ENCODE assay signal across 37 cellular contexts in genomic region chr5:3650868-3651267, GRCh38. TPM values are rescaled to one million over a fixed set of nuclear protein-coding genes. Genes with fewer than 3 reads are reported as not detected.
"Had no signal": no experiment of that assay in that cellular context is flagged by ENCODE, and none has a peak within 500 bp of the region (broad histone marks: within the 10 kb centered on the region; RNA-seq: fewer than 3 reads in every experiment).

No MANE protein-coding gene starts in this region.

- H3K27ac ChIP-seq: adrenal gland, body of pancreas, brain microvascular endothelial cell, breast epithelium, WERI-Rb-1 had no signal

- ATAC-seq: activated CD4-positive, alpha-beta T cell treated with anti-CD3 and anti-CD28 coated beads for 36 hours; activated CD4-positive, CD25-positive, alpha-beta regulatory T cell treated with anti-CD3 and anti-CD28 coated beads, Interleukin-2, amount 50 U/mL, for 24 hours; activated CD8-positive, alpha-beta T cell treated with anti-CD3 and anti-CD28 coated beads for 36 hours; activated naive CD4-positive, alpha-beta T cell treated with anti-CD3 and anti-CD28 coated beads, Interleukin-2, amount 50 U/mL, for 72 hours; activated T-cell treated with anti-CD3 and anti-CD28 coated beads, Interleukin-2, amount 50 U/mL, for 4 hours; activated T-cell treated with anti-CD3 and anti-CD28 coated beads, Interleukin-2, amount 50 U/mL, for 72 hours; activated T-helper 17 cell treated with anti-CD3 and anti-CD28 coated beads, Interleukin-2, amount 50 U/mL, for 72 hours; body of pancreas; WTC11 had no signal

- H3K4me3 ChIP-seq: adrenal gland, body of pancreas, breast epithelium had no signal

- DNase-seq: activated CD4-positive, alpha-beta T cell treated with anti-CD3 and anti-CD28 coated beads for 1 hour; activated CD4-positive, alpha-beta T cell treated with anti-CD3 and anti-CD28 coated beads for 36 hours; activated CD4-positive, alpha-beta T cell treated with anti-CD3 and anti-CD28 coated beads for 48 hours; activated CD4-positive, alpha-beta T cell treated with anti-CD3 and anti-CD28 coated beads, Interleukin-2, amount 10 ng/mL, durations not matched to agents 7 days and 5 days; activated CD4-positive, alpha-beta T cell treated with anti-CD3 and anti-CD28 coated beads, Interleukin-2, amount 50 U/mL, for 48 hours; activated CD4-positive, CD25-positive, alpha-beta regulatory T cell; activated CD8-positive, alpha-beta memory T cell treated with anti-CD3 and anti-CD28 coated beads, Interleukin-2, amount 50 U/mL, for 4 hours; activated CD8-positive, alpha-beta T cell treated with anti-CD3 and anti-CD28 coated beads for 36 hours; activated effector memory CD4-positive, alpha-beta T cell treated with anti-CD3 and anti-CD28 coated beads, Interleukin-2, amount 50 U/mL, for 16 hours; activated gamma-delta T cell treated with Interleukin-2 at 50 U/mL for 16 hours; activated naive CD4-positive, alpha-beta T cell; activated naive CD4-positive, alpha-beta T cell treated with anti-CD3 and anti-CD28 coated beads for 36 hours; activated naive CD4-positive, alpha-beta T cell treated with anti-CD3 and anti-CD28 coated beads, Interleukin-2, amount 50 U/mL, for 16 hours; activated naive CD8-positive, alpha-beta T cell treated with anti-CD3 and anti-CD28 coated beads for 36 hours; activated T-cell treated with anti-CD3 and anti-CD28 coated beads for 4 hours; activated T-cell treated with anti-CD3 and anti-CD28 coated beads, Interleukin-2, amount 50 U/mL, for 1 hour; activated T-cell treated with anti-CD3 and anti-CD28 coated beads, Interleukin-2, amount 50 U/mL, for 4 hours; activated T-cell treated with anti-CD3 and anti-CD28 coated beads, Interleukin-2, amount 50 U/mL, for 72 hours; adrenal gland; amniotic stem cell; aorta; body of pancreas; brain microvascular endothelial cell; central memory CD4-positive, alpha-beta T cell; T-helper 1 cell; T-helper 2 cell; T-helper 9 cell; WERI-Rb-1 had no signal

- H3K4me1 Mint-ChIP-seq: activated CD4-positive, alpha-beta T cell treated with anti-CD3 and anti-CD28 coated beads for 36 hours; activated CD4-positive, alpha-beta T cell treated with anti-CD3 and anti-CD28 coated beads, Interleukin-2, amount 10 ng/mL, durations not matched to agents 7 days and 5 days; activated naive CD8-positive, alpha-beta T cell treated with anti-CD3 and anti-CD28 coated beads for 36 hours; activated T-helper 17 cell treated with anti-CD3 and anti-CD28 coated beads, Interleukin-2, amount 50 U/mL, for 72 hours had no signal

- H3K9me3 Mint-ChIP-seq: activated CD4-positive, alpha-beta T cell treated with anti-CD3 and anti-CD28 coated beads, Interleukin-2, amount 10 ng/mL, durations not matched to agents 7 days and 5 days; activated CD8-positive, alpha-beta T cell treated with anti-CD3 and anti-CD28 coated beads for 36 hours; activated naive CD4-positive, alpha-beta T cell treated with anti-CD3 and anti-CD28 coated beads for 36 hours; activated naive CD8-positive, alpha-beta T cell treated with anti-CD3 and anti-CD28 coated beads for 36 hours; activated T-cell treated with anti-CD3 and anti-CD28 coated beads, Interleukin-2, amount 50 U/mL, for 4 hours; activated T-helper 1 cell treated with anti-CD3 and anti-CD28 coated beads, Interleukin-12 subunit alpha, Interleukin-12 subunit beta, Interleukin-2, Interleukin-4 antibody, amounts not matched to agents 30 ng/mL and 10 ng/mL and 1 ng/mL, durations not matched to agents 14 hours and 24 hours and 36 hours; T-helper 1 cell treated with Interleukin-12 subunit alpha and Interleukin-12 subunit beta and Interleukin-4 antibody, amounts not matched to agents 30 μg/mL and 1 μg/mL, for 36 hours had no signal

- H3K36me3 Mint-ChIP-seq: activated naive CD4-positive, alpha-beta T cell treated with anti-CD3 and anti-CD28 coated beads, Interleukin-2, amount 50 U/mL, for 72 hours; activated naive CD8-positive, alpha-beta T cell treated with anti-CD3 and anti-CD28 coated beads for 36 hours; WTC11 had no signal

- H3K27me3 Mint-ChIP-seq: activated CD4-positive, alpha-beta T cell treated with anti-CD3 and anti-CD28 coated beads for 36 hours; activated CD4-positive, alpha-beta T cell treated with anti-CD3 and anti-CD28 coated beads, Interleukin-2, amount 10 ng/mL, durations not matched to agents 7 days and 5 days; activated CD8-positive, alpha-beta T cell treated with anti-CD3 and anti-CD28 coated beads for 36 hours; activated T-helper 17 cell treated with anti-CD3 and anti-CD28 coated beads, Interleukin-2, amount 50 U/mL, for 72 hours had no signal

- H3K27ac Mint-ChIP-seq: activated CD4-positive, alpha-beta T cell treated with anti-CD3 and anti-CD28 coated beads for 36 hours; activated CD4-positive, alpha-beta T cell treated with anti-CD3 and anti-CD28 coated beads, Interleukin-2, amount 10 ng/mL, durations not matched to agents 7 days and 5 days; activated CD8-positive, alpha-beta T cell treated with anti-CD3 and anti-CD28 coated beads for 36 hours; activated naive CD4-positive, alpha-beta T cell treated with anti-CD3 and anti-CD28 coated beads for 36 hours; activated naive CD4-positive, alpha-beta T cell treated with anti-CD3 and anti-CD28 coated beads, Interleukin-2, amount 50 U/mL, for 72 hours; activated T-cell treated with anti-CD3 and anti-CD28 coated beads, Interleukin-2, amount 50 U/mL, for 72 hours; activated T-helper 1 cell treated with anti-CD3 and anti-CD28 coated beads, Interleukin-12 subunit alpha, Interleukin-12 subunit beta, Interleukin-2, Interleukin-4 antibody, amounts not matched to agents 30 ng/mL and 10 ng/mL and 1 ng/mL, durations not matched to agents 14 hours and 24 hours and 36 hours; activated T-helper 17 cell treated with anti-CD3 and anti-CD28 coated beads, Interleukin-2, amount 50 U/mL, for 72 hours; T-helper 1 cell treated with Interleukin-12 subunit alpha and Interleukin-12 subunit beta and Interleukin-4 antibody, amounts not matched to agents 30 μg/mL and 1 μg/mL, for 36 hours; T-helper 2 cell treated with Interferon-gamma antibody and Interleukin-4, amounts not matched to agents 5 μg/mL and 100 μg/mL, for 36 hours; WTC11 had no signal

- H3K9me3 ChIP-seq: adrenal gland, body of pancreas, breast epithelium had no signal

- H3K36me3 ChIP-seq: adrenal gland, brain microvascular endothelial cell, breast epithelium, WERI-Rb-1 had no signal

- H3K4me1 ChIP-seq: adrenal gland, body of pancreas, breast epithelium had no signal

- H3K4me3 Mint-ChIP-seq: activated CD4-positive, alpha-beta T cell treated with anti-CD3 and anti-CD28 coated beads for 36 hours; activated CD4-positive, alpha-beta T cell treated with anti-CD3 and anti-CD28 coated beads, Interleukin-2, amount 10 ng/mL, durations not matched to agents 7 days and 5 days; activated CD8-positive, alpha-beta T cell treated with anti-CD3 and anti-CD28 coated beads for 36 hours; activated naive CD4-positive, alpha-beta T cell treated with anti-CD3 and anti-CD28 coated beads for 36 hours; activated naive CD8-positive, alpha-beta T cell treated with anti-CD3 and anti-CD28 coated beads for 36 hours; activated T-cell treated with anti-CD3 and anti-CD28 coated beads, Interleukin-2, amount 50 U/mL, for 4 hours; activated T-cell treated with anti-CD3 and anti-CD28 coated beads, Interleukin-2, amount 50 U/mL, for 72 hours; activated T-helper 1 cell treated with anti-CD3 and anti-CD28 coated beads, Interleukin-12 subunit alpha, Interleukin-12 subunit beta, Interleukin-2, Interleukin-4 antibody, amounts not matched to agents 30 ng/mL and 10 ng/mL and 1 ng/mL, durations not matched to agents 14 hours and 24 hours and 36 hours; activated T-helper 17 cell treated with anti-CD3 and anti-CD28 coated beads, Interleukin-2, amount 50 U/mL, for 72 hours; T-helper 1 cell treated with Interleukin-12 subunit alpha and Interleukin-12 subunit beta and Interleukin-4 antibody, amounts not matched to agents 30 μg/mL and 1 μg/mL, for 36 hours; T-helper 2 cell treated with Interferon-gamma antibody and Interleukin-4, amounts not matched to agents 5 μg/mL and 100 μg/mL, for 36 hours; WTC11 had no signal

- H3K27me3 ChIP-seq: adrenal gland, body of pancreas, brain microvascular endothelial cell had no signal

RNA-seq across cellular contexts. Expression of gene IRX1, which starts 55.2 kb away (rescaled TPM):
- total RNA-seq: activated CD4-positive, alpha-beta T cell treated with anti-CD3 and anti-CD28 coated beads for 36 hours; activated CD4-positive, alpha-beta T cell treated with anti-CD3 and anti-CD28 coated beads, Interleukin-2, amount 10 ng/mL, durations not matched to agents 7 days and 5 days; activated CD8-positive, alpha-beta memory T cell treated with anti-CD3 and anti-CD28 coated beads for 36 hours; activated CD8-positive, alpha-beta T cell treated with anti-CD3 and anti-CD28 coated beads for 36 hours; activated naive CD4-positive, alpha-beta T cell treated with anti-CD3 and anti-CD28 coated beads for 36 hours; activated naive CD4-positive, alpha-beta T cell treated with anti-CD3 and anti-CD28 coated beads, Interleukin-2, amount 50 U/mL, for 72 hours; activated naive CD8-positive, alpha-beta T cell treated with anti-CD3 and anti-CD28 coated beads for 36 hours; activated T-cell treated with anti-CD3 and anti-CD28 coated beads, Interleukin-2, amount 50 U/mL, for 4 hours; activated T-cell treated with anti-CD3 and anti-CD28 coated beads, Interleukin-2, amount 50 U/mL, for 72 hours; activated T-helper 1 cell treated with anti-CD3 and anti-CD28 coated beads, Interleukin-12 subunit alpha, Interleukin-12 subunit beta, Interleukin-2, Interleukin-4 antibody, amounts not matched to agents 30 ng/mL and 10 ng/mL and 1 ng/mL, durations not matched to agents 14 hours and 24 hours and 36 hours; activated T-helper 17 cell treated with anti-CD3 and anti-CD28 coated beads, Interleukin-2, amount 50 U/mL, for 72 hours; adrenal gland had no signal
